Comparison of ENCODE assay signal across 31 cellular contexts in the genomic region with DNA sequence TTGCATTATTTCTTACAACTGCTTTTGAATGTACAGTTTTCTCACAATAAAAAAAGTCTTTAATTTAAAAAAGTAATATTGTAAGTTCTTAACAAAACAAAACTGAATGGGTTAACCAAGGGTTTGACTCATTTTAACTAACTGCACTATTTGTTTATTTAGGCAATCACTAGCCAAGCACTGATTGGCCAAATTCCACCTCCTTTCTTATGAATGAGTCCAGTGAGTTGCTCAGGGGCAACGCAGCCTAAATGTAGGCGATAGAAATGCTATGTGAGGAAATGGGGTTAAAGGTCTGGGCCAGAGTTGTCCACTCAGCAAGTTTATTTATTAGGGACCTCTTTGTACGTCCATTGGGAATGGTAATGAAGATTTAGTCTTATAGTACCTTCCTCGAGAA.
"Had no signal": no experiment of that assay in that cellular context is flagged by ENCODE, and none has a peak within 500 bp of the region (broad histone marks: within the 10 kb centered on the region; RNA-seq: fewer than 3 reads in every experiment).

No MANE protein-coding gene starts in this region.

- H3K4me1 ChIP-seq: ascending aorta, gastrocnemius medialis, heart left ventricle had no signal

- H3K27ac ChIP-seq: ascending aorta, brain microvascular endothelial cell, coronary artery, dorsolateral prefrontal cortex, gastrocnemius medialis, heart left ventricle had no signal

- H3K27ac Mint-ChIP-seq: activated CD4-positive, alpha-beta memory T cell treated with anti-CD3 and anti-CD28 coated beads, Interleukin-2, amount 10 ng/mL, durations not matched to agents 7 days and 5 days; activated CD4-positive, alpha-beta T cell treated with anti-CD3 and anti-CD28 coated beads, Interleukin-2, amount 10 ng/mL, durations not matched to agents 7 days and 5 days; activated naive CD4-positive, alpha-beta T cell treated with anti-CD3 and anti-CD28 coated beads, Interleukin-2, amount 10 ng/mL, durations not matched to agents 7 days and 5 days; activated naive CD4-positive, alpha-beta T cell treated with anti-CD3 and anti-CD28 coated beads, Interleukin-2, amount 50 U/mL, for 72 hours; activated naive CD8-positive, alpha-beta T cell treated with anti-CD3 and anti-CD28 coated beads, Interleukin-2, amount 10 ng/mL, durations not matched to agents 7 days and 5 days; activated T-cell treated with anti-CD3 and anti-CD28 coated beads, Interleukin-2, amount 50 U/mL, for 24 hours; activated T-cell treated with anti-CD3 and anti-CD28 coated beads, Interleukin-2, amount 50 U/mL, for 72 hours; dendritic cell treated with granulocyte-macrophage colony-stimulating factor and Interleukin-4, amounts not matched to agents 40 ng/mL and 50 ng/mL, for 4 days; endodermal cell; T-helper 17 cell; T-helper 2 cell treated with Interferon-gamma antibody and Interleukin-4, amounts not matched to agents 5 μg/mL and 100 μg/mL, for 36 hours had no signal

- H3K9me3 ChIP-seq: gastrocnemius medialis had no signal

- FAIRE-seq: bronchial epithelial cell had no signal

- H3K27me3 ChIP-seq: ascending aorta, brain microvascular endothelial cell, dorsolateral prefrontal cortex, gastrocnemius medialis, heart left ventricle had no signal

- H3K4me3 Mint-ChIP-seq: activated CD4-positive, alpha-beta memory T cell treated with anti-CD3 and anti-CD28 coated beads, Interleukin-2, amount 10 ng/mL, durations not matched to agents 7 days and 5 days; activated CD4-positive, alpha-beta T cell treated with anti-CD3 and anti-CD28 coated beads, Interleukin-2, amount 10 ng/mL, durations not matched to agents 7 days and 5 days; activated naive CD4-positive, alpha-beta T cell treated with anti-CD3 and anti-CD28 coated beads, Interleukin-2, amount 10 ng/mL, durations not matched to agents 7 days and 5 days; activated naive CD8-positive, alpha-beta T cell treated with anti-CD3 and anti-CD28 coated beads, Interleukin-2, amount 10 ng/mL, durations not matched to agents 7 days and 5 days; activated T-cell treated with anti-CD3 and anti-CD28 coated beads, Interleukin-2, amount 50 U/mL, for 24 hours; activated T-cell treated with anti-CD3 and anti-CD28 coated beads, Interleukin-2, amount 50 U/mL, for 72 hours; central memory CD8-positive, alpha-beta T cell; dendritic cell treated with granulocyte-macrophage colony-stimulating factor and Interleukin-4, amounts not matched to agents 40 ng/mL and 50 ng/mL, for 4 days; endodermal cell; T-helper 17 cell; T-helper 2 cell treated with Interferon-gamma antibody and Interleukin-4, amounts not matched to agents 5 μg/mL and 100 μg/mL, for 36 hours had no signal

- H3K27me3 Mint-ChIP-seq: activated naive CD8-positive, alpha-beta T cell treated with anti-CD3 and anti-CD28 coated beads, Interleukin-2, amount 10 ng/mL, durations not matched to agents 7 days and 5 days; dendritic cell treated with granulocyte-macrophage colony-stimulating factor and Interleukin-4, amounts not matched to agents 40 ng/mL and 50 ng/mL, for 4 days had no signal

- H3K9me3 Mint-ChIP-seq: activated naive CD8-positive, alpha-beta T cell treated with anti-CD3 and anti-CD28 coated beads, Interleukin-2, amount 10 ng/mL, durations not matched to agents 7 days and 5 days; central memory CD8-positive, alpha-beta T cell had no signal

- H3K36me3 ChIP-seq: ascending aorta, brain microvascular endothelial cell, gastrocnemius medialis, heart left ventricle had no signal

- H3K4me3 ChIP-seq: ascending aorta, coronary artery, dorsolateral prefrontal cortex, gastrocnemius medialis, heart left ventricle had no signal

- DNase-seq: activated CD4-positive, alpha-beta memory T cell treated with anti-CD3 and anti-CD28 coated beads, Interleukin-2, amount 10 ng/mL, durations not matched to agents 7 days and 5 days; activated CD4-positive, alpha-beta T cell treated with anti-CD3 and anti-CD28 coated beads for 4 hours; activated CD4-positive, alpha-beta T cell treated with anti-CD3 and anti-CD28 coated beads, Interleukin-2, amount 10 ng/mL, durations not matched to agents 7 days and 5 days; activated CD4-positive, alpha-beta T cell treated with anti-CD3 and anti-CD28 coated beads, Interleukin-2, amount 50 U/mL, for 4 hours; activated CD4-positive, CD25-positive, alpha-beta regulatory T cell; activated CD4-positive, CD25-positive, alpha-beta regulatory T cell treated with anti-CD3 and anti-CD28 coated beads, Interleukin-2, amount 50 U/mL, for 72 hours; activated CD8-positive, alpha-beta memory T cell treated with anti-CD3 and anti-CD28 coated beads, Interleukin-2, amount 50 U/mL, for 48 hours; activated gamma-delta T cell; activated naive CD4-positive, alpha-beta T cell; activated naive CD4-positive, alpha-beta T cell treated with anti-CD3 and anti-CD28 coated beads, Interleukin-2, amount 10 ng/mL, durations not matched to agents 7 days and 5 days; activated naive CD8-positive, alpha-beta T cell treated with anti-CD3 and anti-CD28 coated beads, Interleukin-2, amount 10 ng/mL, durations not matched to agents 7 days and 5 days; activated T-cell treated with anti-CD3 and anti-CD28 coated beads for 4 hours; activated T-cell treated with anti-CD3 and anti-CD28 coated beads, Interleukin-2, amount 50 U/mL, for 24 hours; activated T-cell treated with anti-CD3 and anti-CD28 coated beads, Interleukin-2, amount 50 U/mL, for 72 hours; brain microvascular endothelial cell; dorsolateral prefrontal cortex; effector memory CD4-positive, alpha-beta T cell; endodermal cell; gastrocnemius medialis; glutamatergic neuron; heart left ventricle; T-helper 1 cell; T-helper 17 cell; T1000 had no signal

- H3K36me3 Mint-ChIP-seq: activated naive CD4-positive, alpha-beta T cell treated with anti-CD3 and anti-CD28 coated beads, Interleukin-2, amount 10 ng/mL, durations not matched to agents 7 days and 5 days; activated naive CD4-positive, alpha-beta T cell treated with anti-CD3 and anti-CD28 coated beads, Interleukin-2, amount 50 U/mL, for 72 hours; activated naive CD8-positive, alpha-beta T cell treated with anti-CD3 and anti-CD28 coated beads, Interleukin-2, amount 10 ng/mL, durations not matched to agents 7 days and 5 days had no signal

- H3K4me1 Mint-ChIP-seq: activated CD4-positive, alpha-beta memory T cell treated with anti-CD3 and anti-CD28 coated beads, Interleukin-2, amount 10 ng/mL, durations not matched to agents 7 days and 5 days; activated CD4-positive, alpha-beta T cell treated with anti-CD3 and anti-CD28 coated beads, Interleukin-2, amount 10 ng/mL, durations not matched to agents 7 days and 5 days; activated naive CD4-positive, alpha-beta T cell treated with anti-CD3 and anti-CD28 coated beads, Interleukin-2, amount 10 ng/mL, durations not matched to agents 7 days and 5 days; activated naive CD8-positive, alpha-beta T cell treated with anti-CD3 and anti-CD28 coated beads, Interleukin-2, amount 10 ng/mL, durations not matched to agents 7 days and 5 days; central memory CD8-positive, alpha-beta T cell; T-helper 17 cell had no signal
